In the genomic region with DNA sequence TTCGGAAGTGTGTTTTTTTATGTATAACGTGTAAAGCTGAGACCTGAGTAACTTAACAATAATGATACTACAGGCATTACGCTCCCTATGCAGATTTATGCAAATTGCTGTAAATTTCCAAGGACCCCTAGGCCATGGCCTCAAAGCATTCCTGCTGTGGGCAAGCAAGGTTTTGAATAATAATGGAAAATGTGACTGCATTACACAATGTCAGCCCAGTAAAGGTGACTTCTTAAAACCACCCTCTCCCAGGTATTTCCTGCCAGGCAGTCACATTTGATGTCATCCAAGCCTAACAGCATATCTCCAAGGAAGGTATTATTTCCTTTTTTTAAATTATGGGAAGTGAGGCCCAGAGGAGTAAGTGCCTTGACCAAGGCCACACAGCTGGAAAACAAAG, we compare ENCODE assay signal across 19 cellular contexts.
"Had no signal": no experiment of that assay in that cellular context is flagged by ENCODE, and none has a peak within 500 bp of the region (broad histone marks: within the 10 kb centered on the region; RNA-seq: fewer than 3 reads in every experiment).

No MANE protein-coding gene starts in this region.

- H2AFZ ChIP-seq: neural progenitor cell had no signal

- H3K9me3 ChIP-seq: lower lobe of right lung, ovary, sigmoid colon had no signal

- ATAC-seq: effector memory CD8-positive, alpha-beta T cell; left cardiac atrium; lower lobe of right lung; natural killer cell treated with Interleukin-12 subunit alpha and Interleukin-12 subunit beta and Interleukin-15 and Interleukin-18, amount 100 ng/mL, for 72 hours had no signal

- DNase-seq: effector memory CD8-positive, alpha-beta T cell; esophagus squamous epithelium; foreskin fibroblast; kidney; left cardiac atrium; left ventricle myocardium inferior; lower lobe of right lung; midbrain; nucleus accumbens; ovary; sigmoid colon; stimulated activated naive CD4-positive, alpha-beta T cell treated with Interleukin-2 at 50 U/mL for 16 hours; trophoblast cell had no signal

- H3K27me3 ChIP-seq: esophagus squamous epithelium, neural progenitor cell, ovary, right atrium auricular region, sigmoid colon had no signal

- H3K9ac ChIP-seq: neural progenitor cell had no signal

- H3K27ac ChIP-seq: esophagus squamous epithelium, left ventricle myocardium inferior, lower lobe of right lung, neural progenitor cell, ovary, right atrium auricular region, sigmoid colon, skin epidermis had no signal

- H3K4me2 ChIP-seq: neural progenitor cell had no signal

- H3K4me1 ChIP-seq: esophagus squamous epithelium, left ventricle myocardium inferior, lower lobe of right lung, neural progenitor cell, right atrium auricular region, sigmoid colon had no signal

- H3K4me3 ChIP-seq: esophagus squamous epithelium, left ventricle myocardium inferior, lower lobe of right lung, neural progenitor cell, ovary, right atrium auricular region, sigmoid colon, skin epidermis had no signal

- FAIRE-seq: colon, kidney, urothelium cell line had no signal

- H3K36me3 ChIP-seq: esophagus squamous epithelium, left ventricle myocardium inferior, lower lobe of right lung, neural progenitor cell, ovary, right atrium auricular region, sigmoid colon had no signal
